17 cellular contexts compared by ENCODE assay signal in the genomic region with DNA sequence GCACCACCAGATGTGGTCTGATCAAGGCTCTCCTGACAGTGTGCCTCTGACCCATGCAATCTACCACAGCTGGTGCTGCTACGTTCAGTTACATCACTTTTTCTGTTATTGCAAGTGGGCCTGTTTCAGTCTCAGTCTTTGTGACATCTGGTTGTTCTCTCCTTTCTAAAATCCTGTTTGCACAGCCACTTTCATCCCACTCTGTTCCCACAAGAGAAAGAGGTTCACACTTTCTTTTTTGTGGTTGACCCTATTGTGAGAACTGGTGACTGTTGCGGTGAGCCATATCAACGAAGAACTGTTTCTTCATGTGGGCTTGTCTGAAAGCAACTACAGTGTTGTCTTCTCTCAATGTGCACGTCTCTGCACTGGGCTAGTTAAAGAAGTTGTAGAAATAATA.
A peak's percentile ranks its signal among the peaks of the same experiment; 100 is the strongest.
DNase-seq lines count a peak whose midpoint lies in the region; ATAC-seq and TF ChIP-seq lines count a peak whose summit lies in the region.
"Had no signal": no experiment of that assay in that cellular context is flagged by ENCODE, and none has a peak within 500 bp of the region (broad histone marks: within the 10 kb centered on the region; RNA-seq: fewer than 3 reads in every experiment).

No MANE protein-coding gene starts in this region.

- H3K9me3 Mint-ChIP-seq in activated naive CD8-positive, alpha-beta T cell treated with anti-CD3 and anti-CD28 coated beads, Interleukin-2, amount 50 U/mL, for 24 hours, result peaks cover 8% of the 10 kb centered on the region
- peaks cover 13% of the 10 kb centered on the region for H3K9me3 Mint-ChIP-seq in natural killer cell treated with Interleukin-12 subunit alpha and Interleukin-12 subunit beta and Interleukin-15 and Interleukin-18, amount 100 ng/mL, for 72 hours
- no peaks in the 10 kb centered on the region for H3K9me3 Mint-ChIP-seq in osteocyte (ENCODE audit: unreplicated experiment)

- ATAC-seq in GM21526 (IDR thresholded peaks at IDR 0.05; ENCODE audit: low FRiP score, unreplicated experiment), result peak; percentile 67
- ATAC-seq in activated naive CD8-positive, alpha-beta T cell treated with anti-CD3 and anti-CD28 coated beads, Interleukin-2, amount 50 U/mL, for 24 hours, result peak; percentile 88
- no peak for ATAC-seq in GM18909 (IDR thresholded peaks at IDR 0.05; ENCODE audit: poor library complexity, unreplicated experiment)
- ATAC-seq in natural killer cell treated with Interleukin-12 subunit alpha and Interleukin-12 subunit beta and Interleukin-15 and Interleukin-18, amount 100 ng/mL, for 72 hours, result no peak
- ATAC-seq: HepG2 had no signal

- H3K27me3 Mint-ChIP-seq in activated naive CD8-positive, alpha-beta T cell treated with anti-CD3 and anti-CD28 coated beads, Interleukin-2, amount 50 U/mL, for 24 hours, result peaks cover 2% of the 10 kb centered on the region
- no peaks in the 10 kb centered on the region for H3K27me3 Mint-ChIP-seq in natural killer cell treated with Interleukin-12 subunit alpha and Interleukin-12 subunit beta and Interleukin-15 and Interleukin-18, amount 100 ng/mL, for 72 hours
- H3K27me3 Mint-ChIP-seq in osteocyte (ENCODE audit: unreplicated experiment), result peaks cover 3% of the 10 kb centered on the region

- H3K4me3 ChIP-seq in Loucy (ENCODE audit: low read length, poor library complexity, severe bottlenecking), result no peak overlapping the region
- no peak overlapping the region for H3K4me3 ChIP-seq in SJCRH30
- H3K4me3 ChIP-seq: dorsolateral prefrontal cortex had no signal

- no peaks in the 10 kb centered on the region for H3K36me3 ChIP-seq in Loucy (ENCODE audit: insufficient read depth, low read length)
- no peaks in the 10 kb centered on the region for H3K36me3 ChIP-seq in SJCRH30

- H3K4me2 ChIP-seq in Loucy (ENCODE audit: low read depth, low read length, poor library complexity, severe bottlenecking), result peak overlapping the region; percentile 33

- no peaks in the 10 kb centered on the region for H3K36me3 Mint-ChIP-seq in activated naive CD8-positive, alpha-beta T cell treated with anti-CD3 and anti-CD28 coated beads, Interleukin-2, amount 50 U/mL, for 24 hours (ENCODE audit: low read depth)
- H3K36me3 Mint-ChIP-seq in natural killer cell treated with Interleukin-12 subunit alpha and Interleukin-12 subunit beta and Interleukin-15 and Interleukin-18, amount 100 ng/mL, for 72 hours, result no peaks in the 10 kb centered on the region
- no peaks in the 10 kb centered on the region for H3K36me3 Mint-ChIP-seq in osteocyte (ENCODE audit: unreplicated experiment)
- H3K36me3 Mint-ChIP-seq: naive thymus-derived CD8-positive, alpha-beta T cell had no signal

- H3K27ac Mint-ChIP-seq in activated naive CD8-positive, alpha-beta T cell treated with anti-CD3 and anti-CD28 coated beads, Interleukin-2, amount 50 U/mL, for 24 hours, result no peak overlapping the region
- H3K27ac Mint-ChIP-seq in natural killer cell treated with Interleukin-12 subunit alpha and Interleukin-12 subunit beta and Interleukin-15 and Interleukin-18, amount 100 ng/mL, for 72 hours, result no peak overlapping the region
- no peak overlapping the region for H3K27ac Mint-ChIP-seq in osteocyte (ENCODE audit: unreplicated experiment)
- H3K27ac Mint-ChIP-seq: naive thymus-derived CD8-positive, alpha-beta T cell had no signal

- TF ChIP-seq CTCF in GM10266 (IDR thresholded peaks at IDR 0.05; ENCODE audit: control insufficient read depth, insufficient read depth, low read depth, missing control alignments) (no peak), Loucy (conservative IDR thresholded peaks at IDR 0.05; ENCODE audit: low read length) (no peak), osteocyte (IDR thresholded peaks at IDR 0.05) (no peak)

- H3F3A ChIP-seq in Loucy (ENCODE audit: low read depth), result no peaks in the 10 kb centered on the region

- H3K27me3 ChIP-seq in Loucy (ENCODE audit: insufficient read depth, low read length, poor library complexity, severe bottlenecking), result no peaks in the 10 kb centered on the region
- no peaks in the 10 kb centered on the region for H3K27me3 ChIP-seq in SJCRH30
- H3K27me3 ChIP-seq: dorsolateral prefrontal cortex had no signal

- no peaks in the 10 kb centered on the region for H3K9me2 ChIP-seq in Loucy (replicated peaks; ENCODE audit: low read depth, low read length)

- no peak overlapping the region for H3K4me3 Mint-ChIP-seq in activated naive CD8-positive, alpha-beta T cell treated with anti-CD3 and anti-CD28 coated beads, Interleukin-2, amount 50 U/mL, for 24 hours
- no peak overlapping the region for H3K4me3 Mint-ChIP-seq in natural killer cell treated with Interleukin-12 subunit alpha and Interleukin-12 subunit beta and Interleukin-15 and Interleukin-18, amount 100 ng/mL, for 72 hours
- H3K4me3 Mint-ChIP-seq in osteocyte (ENCODE audit: unreplicated experiment), result no peak overlapping the region

- H3K4me1 ChIP-seq in Loucy (ENCODE audit: insufficient read depth, low read length, poor library complexity, severe bottlenecking), result peaks cover 13% of the 10 kb centered on the region
- H3K4me1 ChIP-seq in SJCRH30, result peaks cover 4% of the 10 kb centered on the region; the same call in 1 of the 2 replicates

- DNase-seq in GM10266 (ENCODE audit: extremely low spot score), result peak; percentile 3
- DNase-seq in activated naive CD8-positive, alpha-beta T cell treated with anti-CD3 and anti-CD28 coated beads, Interleukin-2, amount 50 U/mL, for 24 hours, result peak; percentile 2
- DNase-seq in SJCRH30, result no peak
- DNase-seq in natural killer cell treated with Interleukin-12 subunit alpha and Interleukin-12 subunit beta and Interleukin-15 and Interleukin-18, amount 100 ng/mL, for 72 hours (ENCODE audit: low spot score), result no peak
- no peak for DNase-seq in osteocyte (ENCODE audit: extremely low spot score, unreplicated experiment)
- DNase-seq: activated CD8-positive, alpha-beta memory T cell treated with anti-CD3 and anti-CD28 coated beads for 24 hours; amniotic stem cell; C1 segment of cervical spinal cord; dorsolateral prefrontal cortex; EL; NCI-H1436; T-helper 9 cell had no signal

- H3K27ac ChIP-seq in SJCRH30, result no peak overlapping the region
- H3K27ac ChIP-seq: dorsolateral prefrontal cortex had no signal

- H3K9me3 ChIP-seq in Loucy (ENCODE audit: insufficient read depth, low read depth, low read length) (no peaks in the 10 kb centered on the region), SJCRH30 (replicated peaks) (no peaks in the 10 kb centered on the region)

- peaks cover 2% of the 10 kb centered on the region for H3K4me1 Mint-ChIP-seq in activated naive CD8-positive, alpha-beta T cell treated with anti-CD3 and anti-CD28 coated beads, Interleukin-2, amount 50 U/mL, for 24 hours
- H3K4me1 Mint-ChIP-seq in natural killer cell treated with Interleukin-12 subunit alpha and Interleukin-12 subunit beta and Interleukin-15 and Interleukin-18, amount 100 ng/mL, for 72 hours (ENCODE audit: low read depth in 2 of 2), result no peaks in the 10 kb centered on the region
- H3K4me1 Mint-ChIP-seq in osteocyte (ENCODE audit: unreplicated experiment), result no peaks in the 10 kb centered on the region

- peak overlapping the region; percentile 26 for H3K9ac ChIP-seq in Loucy (ENCODE audit: low read depth, low read length, poor library complexity, severe bottlenecking)

- no peaks in the 10 kb centered on the region for H3K79me2 ChIP-seq in Loucy (ENCODE audit: insufficient read depth, low read length)

- peak overlapping the region; percentile 55 for H2AFZ ChIP-seq in Loucy (ENCODE audit: low read length)

- no peaks in the 10 kb centered on the region for H4K20me1 ChIP-seq in Loucy (ENCODE audit: insufficient read depth, low read length, poor library complexity, severe bottlenecking)

Comparison
In these comparisons a context has a peak if more than half of its experiments do, and no peak if none do; other contexts are left out.
1. DNase-seq: peak in GM10266 (single experiment) and activated naive CD8-positive, alpha-beta T cell treated with anti-CD3 and anti-CD28 coated beads, Interleukin-2, amount 50 U/mL, for 24 hours (single experiment); none in SJCRH30 (0 of 2), natural killer cell treated with Interleukin-12 subunit alpha and Interleukin-12 subunit beta and Interleukin-15 and Interleukin-18, amount 100 ng/mL, for 72 hours (single experiment) and osteocyte (single experiment).
2. ATAC-seq: peak in GM21526 (single experiment) and activated naive CD8-positive, alpha-beta T cell treated with anti-CD3 and anti-CD28 coated beads, Interleukin-2, amount 50 U/mL, for 24 hours (single experiment); none in GM18909 (single experiment) and natural killer cell treated with Interleukin-12 subunit alpha and Interleukin-12 subunit beta and Interleukin-15 and Interleukin-18, amount 100 ng/mL, for 72 hours (0 of 2).